Comparison of ENCODE assay signal across 8 cellular contexts in the genomic region with DNA sequence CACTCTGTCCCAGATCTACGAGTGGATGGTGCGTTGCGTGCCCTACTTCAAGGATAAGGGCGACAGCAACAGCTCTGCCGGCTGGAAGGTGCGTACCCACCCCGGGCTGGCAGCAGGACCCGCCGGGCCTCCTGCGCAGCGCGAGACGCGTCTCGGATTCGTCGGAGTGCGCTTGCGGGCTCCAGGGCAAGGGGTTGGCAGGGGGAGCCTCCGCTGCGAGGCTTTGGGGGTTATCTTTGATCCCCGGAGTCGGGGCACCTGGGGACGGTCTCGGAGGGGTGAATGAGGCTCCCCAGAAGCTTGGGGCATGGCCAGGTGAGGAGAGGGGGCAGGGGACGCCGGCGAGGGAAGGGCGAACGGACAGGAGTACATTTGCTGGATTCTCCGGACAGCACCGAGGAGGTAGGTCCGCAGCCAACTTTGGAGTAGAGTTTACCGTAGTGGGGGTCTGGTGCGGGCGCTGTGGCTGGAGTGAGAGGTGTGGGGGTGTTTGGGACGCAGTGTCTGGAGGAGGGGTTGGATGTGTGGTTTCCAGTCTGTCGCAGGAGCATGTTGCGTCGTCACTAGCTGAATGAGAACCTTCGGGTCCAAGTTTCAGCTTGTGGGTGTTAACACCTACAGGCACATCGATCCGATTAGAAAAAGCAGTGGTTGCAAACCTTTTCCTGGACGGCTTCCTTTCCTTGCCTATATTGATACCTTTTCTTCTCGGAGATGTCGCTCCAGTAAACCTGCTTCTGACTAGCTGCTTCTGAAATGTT. TPM values are rescaled to one million over a fixed set of nuclear protein-coding genes. Genes with fewer than 3 reads are reported as not detected.
DNase-seq lines count a peak whose midpoint lies in the region; ATAC-seq and TF ChIP-seq lines count a peak whose summit lies in the region.

No MANE protein-coding gene starts in this region.

- H3K36me3 ChIP-seq in CD8-positive, alpha-beta memory T cell (ENCODE audit: insufficient read depth, low read length): no peaks in the 10 kb centered on the region
- H3K36me3 ChIP-seq in liver (ENCODE audit: control insufficient read depth in 4 of 4, insufficient read depth in 3 of 4, low read depth in 1 of 4, low read length in 3 of 4) (peaks cover 0 to under 1% (median 0%) of the 10 kb centered on the region in 4 donors), thymus (ENCODE audit: control insufficient read depth, insufficient read depth) (peaks cover 9% of the 10 kb centered on the region)

- peak overlapping the region; percentile 77 to 90 (median 86) for H3K4me3 Mint-ChIP-seq in CD8-positive, alpha-beta memory T cell

- WGBS in liver: 8% methylated on average over 46 of the region's 46 CpGs
- WGBS in thymus: 80% methylated on average over 46 of the region's 46 CpGs

- no peak for TF ChIP-seq CTCF in cardiac fibroblast (IDR thresholded peaks at IDR 0.05; ENCODE audit: low read depth, low read length)
- no peak for TF ChIP-seq CTCF in liver (IDR thresholded peaks at IDR 0.05; ENCODE audit: low read depth, low read length, missing input control)

- H3K9me3 Mint-ChIP-seq in CD8-positive, alpha-beta memory T cell: no peaks in the 10 kb centered on the region

- DNase-seq in CD8-positive, alpha-beta memory T cell: peak in 1 of 5 donors; percentile 60
- DNase-seq in NCI-H1105 (lab: John Stamatoyannopoulos, UW) (peak; percentile 35), cardiac fibroblast (ENCODE audit: low read depth in 2 of 2) (no peak), NCI-H345 treated with DMSO at 0.1 percent for 48 hours (lab: John Stamatoyannopoulos, UW; ENCODE audit: unreplicated experiment) (no peak)

- no peak overlapping the region for H3K4me3 ChIP-seq in CD8-positive, alpha-beta memory T cell (ENCODE audit: low read length)
- H3K4me3 ChIP-seq in cardiac fibroblast (replicated peaks in 1 of 2; ENCODE audit: low read depth in 2 of 2, low read length in 2 of 2) (peak overlapping the region; percentile 91 to 93), liver (ENCODE audit: low read depth in 1 of 3, low read length in 3 of 3) (peak overlapping the region; percentile 68 to 90 (median 84)), thymus (ENCODE audit: low read length) (peak overlapping the region; percentile 29)

- H3K27me3 ChIP-seq in CD8-positive, alpha-beta memory T cell (ENCODE audit: insufficient read depth, low read length, poor library complexity, severe bottlenecking): no peaks in the 10 kb centered on the region
- H3K27me3 ChIP-seq in liver (ENCODE audit: control insufficient read depth in 4 of 4, insufficient read depth in 4 of 4, low read length in 3 of 4): no peaks in the 10 kb centered on the region
- no peaks in the 10 kb centered on the region for H3K27me3 ChIP-seq in thymus (ENCODE audit: control insufficient read depth, insufficient read depth)

- H3K27ac ChIP-seq in CD8-positive, alpha-beta memory T cell (ENCODE audit: low read depth, low read length): no peak overlapping the region
- H3K27ac ChIP-seq in liver (ENCODE audit: low read depth in 1 of 2, low read length in 2 of 2) (peak overlapping the region; percentile 84 to 100), thymus (ENCODE audit: low read depth) (peak overlapping the region; percentile 37)

- CTCF ChIA-PET in CD8-positive, alpha-beta memory T cell (lab: Charles Lee): interaction anchor here (0.8 kb wide), 1 partner anchor 304 kb away, joined by 3 read pairs; no protein-coding TSS in a partner anchor

- POLR2A ChIA-PET in CD8-positive, alpha-beta memory T cell (lab: Charles Lee): interaction anchor here (1.3 kb wide), 1 partner anchor 449 kb away, joined by 3 read pairs; no protein-coding TSS in a partner anchor

- H3K9me3 ChIP-seq in CD8-positive, alpha-beta memory T cell (ENCODE audit: low read length): no peaks in the 10 kb centered on the region
- H3K9me3 ChIP-seq in liver (ENCODE audit: control insufficient read depth in 4 of 4, low read length in 3 of 4) (no peaks in the 10 kb centered on the region), thymus (ENCODE audit: control insufficient read depth) (no peaks in the 10 kb centered on the region)

- H3K27me3 Mint-ChIP-seq in CD8-positive, alpha-beta memory T cell: peaks cover 0 to 8% of the 10 kb centered on the region in 2 donors

- TF ChIP-seq RAD21 in liver (IDR thresholded peaks at IDR 0.05): no peak

- H3K4me1 Mint-ChIP-seq in CD8-positive, alpha-beta memory T cell: peaks cover 51 to 59% (median 55%) of the 10 kb centered on the region in 3 donors

- peaks cover 0 to 34% (median 3%) of the 10 kb centered on the region in 3 donors for H3K36me3 Mint-ChIP-seq in CD8-positive, alpha-beta memory T cell

- ATAC-seq in GM18873 (IDR thresholded peaks at IDR 0.05; ENCODE audit: low FRiP score, unreplicated experiment) (no peak), HG03469 (IDR thresholded peaks at IDR 0.05; ENCODE audit: unreplicated experiment) (no peak)

- peak overlapping the region; percentile 43 to 94 (median 76) for H3K27ac Mint-ChIP-seq in CD8-positive, alpha-beta memory T cell

- peak overlapping the region; percentile 24 to 93 for H3K9ac ChIP-seq in liver (ENCODE audit: low read depth in 1 of 2, low read length in 2 of 2)

- H3K4me1 ChIP-seq in CD8-positive, alpha-beta memory T cell (ENCODE audit: insufficient read depth, low read length): peaks cover 57% of the 10 kb centered on the region
- peaks cover 8 to 55% (median 40%) of the 10 kb centered on the region in 4 donors for H3K4me1 ChIP-seq in liver (ENCODE audit: control insufficient read depth in 4 of 4, insufficient read depth in 4 of 4, low read length in 3 of 4)
- peaks cover 28% of the 10 kb centered on the region for H3K4me1 ChIP-seq in thymus (ENCODE audit: control insufficient read depth, insufficient read depth, low read length)

TF ChIP-seq in liver, 16 proteins besides CTCF, POLR2A, EP300 and RAD21:
- TF ChIP-seq HNF4A (conservative IDR thresholded peaks at IDR 0.05) (peak in 1 of 2 donors; percentile 53), SP1 (IDR thresholded peaks at IDR 0.05) (peak; percentile 26), RXRA (IDR thresholded peaks at IDR 0.05) (no peak), YY1 (IDR thresholded peaks at IDR 0.05) (peak; percentile 10)
- TF ChIP-seq, protein P1, sequence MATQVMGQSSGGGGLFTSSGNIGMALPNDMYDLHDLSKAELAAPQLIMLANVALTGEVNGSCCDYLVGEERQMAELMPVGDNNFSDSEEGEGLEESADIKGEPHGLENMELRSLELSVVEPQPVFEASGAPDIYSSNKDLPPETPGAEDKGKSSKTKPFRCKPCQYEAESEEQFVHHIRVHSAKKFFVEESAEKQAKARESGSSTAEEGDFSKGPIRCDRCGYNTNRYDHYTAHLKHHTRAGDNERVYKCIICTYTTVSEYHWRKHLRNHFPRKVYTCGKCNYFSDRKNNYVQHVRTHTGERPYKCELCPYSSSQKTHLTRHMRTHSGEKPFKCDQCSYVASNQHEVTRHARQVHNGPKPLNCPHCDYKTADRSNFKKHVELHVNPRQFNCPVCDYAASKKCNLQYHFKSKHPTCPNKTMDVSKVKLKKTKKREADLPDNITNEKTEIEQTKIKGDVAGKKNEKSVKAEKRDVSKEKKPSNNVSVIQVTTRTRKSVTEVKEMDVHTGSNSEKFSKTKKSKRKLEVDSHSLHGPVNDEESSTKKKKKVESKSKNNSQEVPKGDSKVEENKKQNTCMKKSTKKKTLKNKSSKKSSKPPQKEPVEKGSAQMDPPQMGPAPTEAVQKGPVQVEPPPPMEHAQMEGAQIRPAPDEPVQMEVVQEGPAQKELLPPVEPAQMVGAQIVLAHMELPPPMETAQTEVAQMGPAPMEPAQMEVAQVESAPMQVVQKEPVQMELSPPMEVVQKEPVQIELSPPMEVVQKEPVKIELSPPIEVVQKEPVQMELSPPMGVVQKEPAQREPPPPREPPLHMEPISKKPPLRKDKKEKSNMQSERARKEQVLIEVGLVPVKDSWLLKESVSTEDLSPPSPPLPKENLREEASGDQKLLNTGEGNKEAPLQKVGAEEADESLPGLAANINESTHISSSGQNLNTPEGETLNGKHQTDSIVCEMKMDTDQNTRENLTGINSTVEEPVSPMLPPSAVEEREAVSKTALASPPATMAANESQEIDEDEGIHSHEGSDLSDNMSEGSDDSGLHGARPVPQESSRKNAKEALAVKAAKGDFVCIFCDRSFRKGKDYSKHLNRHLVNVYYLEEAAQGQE (IDR thresholded peaks at IDR 0.05): no peak
- TF ChIP-seq, protein P2, sequence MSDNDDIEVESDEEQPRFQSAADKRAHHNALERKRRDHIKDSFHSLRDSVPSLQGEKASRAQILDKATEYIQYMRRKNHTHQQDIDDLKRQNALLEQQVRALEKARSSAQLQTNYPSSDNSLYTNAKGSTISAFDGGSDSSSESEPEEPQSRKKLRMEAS (IDR thresholded peaks at IDR 0.05): no peak
- TF ChIP-seq, protein P3, sequence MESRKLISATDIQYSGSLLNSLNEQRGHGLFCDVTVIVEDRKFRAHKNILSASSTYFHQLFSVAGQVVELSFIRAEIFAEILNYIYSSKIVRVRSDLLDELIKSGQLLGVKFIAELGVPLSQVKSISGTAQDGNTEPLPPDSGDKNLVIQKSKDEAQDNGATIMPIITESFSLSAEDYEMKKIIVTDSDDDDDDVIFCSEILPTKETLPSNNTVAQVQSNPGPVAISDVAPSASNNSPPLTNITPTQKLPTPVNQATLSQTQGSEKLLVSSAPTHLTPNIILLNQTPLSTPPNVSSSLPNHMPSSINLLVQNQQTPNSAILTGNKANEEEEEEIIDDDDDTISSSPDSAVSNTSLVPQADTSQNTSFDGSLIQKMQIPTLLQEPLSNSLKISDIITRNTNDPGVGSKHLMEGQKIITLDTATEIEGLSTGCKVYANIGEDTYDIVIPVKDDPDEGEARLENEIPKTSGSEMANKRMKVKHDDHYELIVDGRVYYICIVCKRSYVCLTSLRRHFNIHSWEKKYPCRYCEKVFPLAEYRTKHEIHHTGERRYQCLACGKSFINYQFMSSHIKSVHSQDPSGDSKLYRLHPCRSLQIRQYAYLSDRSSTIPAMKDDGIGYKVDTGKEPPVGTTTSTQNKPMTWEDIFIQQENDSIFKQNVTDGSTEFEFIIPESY (IDR thresholded peaks at IDR 0.05): no peak

RNA-seq across cellular contexts. Expression of a gene that starts 1.2 kb away (rescaled TPM):
- 10 to 100 TPM; 14.1 to 15.0 TPM for total RNA-seq in CD8-positive, alpha-beta memory T cell
- polyA plus RNA-seq in CD8-positive, alpha-beta memory T cell: 31.1 TPM
- total RNA-seq in liver: 10 to 100 TPM; 21.7 to 72.2 TPM
- polyA plus RNA-seq in liver (10 to 100 TPM in 1 of 2 donors, 1 to 10 TPM in 1; 6.0 to 12.8 TPM), thymus (33.6 TPM)
